In the genomic region with DNA sequence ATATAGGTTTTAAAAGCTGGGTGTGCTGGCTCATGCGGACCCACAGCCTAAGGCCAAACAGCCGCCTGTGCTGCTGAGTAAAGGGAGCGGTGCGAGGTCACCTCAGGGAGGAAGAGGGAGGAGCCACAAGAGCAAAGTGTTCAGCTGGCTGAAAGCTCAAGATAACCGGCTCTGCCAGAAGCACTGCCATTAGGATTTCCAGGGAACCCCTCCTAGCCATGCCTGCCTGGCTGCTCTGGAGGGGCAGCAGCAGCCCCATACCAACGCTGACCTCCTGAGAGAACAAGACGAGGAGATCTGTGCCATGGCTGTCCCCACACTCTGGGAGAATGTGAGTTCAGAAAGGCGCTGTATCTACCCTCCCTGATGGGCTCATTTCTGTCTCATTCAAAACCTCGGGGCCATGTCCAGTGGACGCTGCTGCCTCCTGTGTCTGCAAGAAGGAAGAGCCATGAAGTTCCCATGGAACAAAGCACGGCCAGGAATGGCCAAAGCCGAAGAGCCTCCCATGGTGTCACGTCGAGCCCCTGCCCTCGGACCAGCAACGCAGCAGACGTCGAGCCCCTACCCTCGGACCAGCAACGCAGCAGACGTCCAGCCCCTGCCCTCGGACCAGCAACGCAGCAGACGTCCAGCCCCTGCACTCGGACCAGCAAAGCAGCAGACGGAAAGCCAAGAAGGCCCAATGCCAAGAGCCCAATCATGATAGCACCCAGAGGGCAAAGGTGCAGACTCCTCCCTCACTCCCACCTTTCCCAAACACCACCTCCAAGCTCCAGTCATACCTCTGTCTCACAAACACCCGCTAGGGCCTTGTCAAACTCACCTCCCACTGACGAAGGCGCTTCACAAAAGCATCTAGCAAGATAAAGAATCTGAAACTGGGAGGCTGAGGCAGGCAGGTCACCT, we compare ENCODE assay signal across 8 cellular contexts.
DNase-seq lines count a peak whose midpoint lies in the region; ATAC-seq and TF ChIP-seq lines count a peak whose summit lies in the region.

No MANE protein-coding gene starts in this region.

- H3K27ac ChIP-seq in GM23338 (ENCODE audit: low read depth) (peak overlapping the region; percentile 86), SJCRH30 (no peak overlapping the region), neuronal stem cell (replicated peaks; ENCODE audit: low read length) (peak overlapping the region; percentile 15), osteoblast (ENCODE audit: low read depth, low read length) (no peak overlapping the region), uterus (no peak overlapping the region)

- no peak overlapping the region for H3K4ac ChIP-seq in neuronal stem cell (ENCODE audit: low read length)

- peaks cover 42% of the 10 kb centered on the region for H3K79me1 ChIP-seq in neuronal stem cell (ENCODE audit: low read depth, low read length)

- WGBS in neuronal stem cell (ENCODE audit: extremely low coverage in 2 of 2, insufficient read length in 2 of 2, insufficient replicate concordance in 1 of 2), 2 donors = no CpG with 5 or more reads among the region's 29 CpGs

- H3K9ac ChIP-seq in neuronal stem cell (ENCODE audit: low read depth, low read length, poor library complexity) = peak overlapping the region; percentile 78

- H2BK15ac ChIP-seq in neuronal stem cell (ENCODE audit: low read length) = no peak overlapping the region

- peaks cover 100% of the 10 kb centered on the region for H3K79me2 ChIP-seq in GM23338 (replicated peaks; ENCODE audit: insufficient read depth)
- H3K79me2 ChIP-seq in osteoblast (ENCODE audit: insufficient read depth, low read length) = peaks cover 98% of the 10 kb centered on the region

- peaks cover 12% of the 10 kb centered on the region for H3K27me3 Mint-ChIP-seq in GM23338 (ENCODE audit: insufficient read depth, low read depth, poor library complexity)

- no peak overlapping the region for H2BK120ac ChIP-seq in neuronal stem cell (ENCODE audit: low read depth, low read length)

- H2AFZ ChIP-seq in GM23338 (no peak overlapping the region), neuronal stem cell (ENCODE audit: low read length) (no peak overlapping the region), osteoblast (ENCODE audit: low read length) (no peak overlapping the region)

- H3K18ac ChIP-seq in neuronal stem cell (ENCODE audit: low read length) = peak overlapping the region; percentile 71

- H3K4me3 ChIP-seq in GM23338 (no peak overlapping the region), SJCRH30 (no peak overlapping the region), neuronal stem cell (ENCODE audit: low read length in 2 of 2) (no peak overlapping the region), osteoblast (ENCODE audit: insufficient read depth, low read length) (no peak overlapping the region), uterus (no peak overlapping the region)

- H3K4me2 ChIP-seq in GM23338 = peak overlapping the region; percentile 60; the same call in 1 of the 2 replicates
- H3K4me2 ChIP-seq in neuronal stem cell (ENCODE audit: insufficient read depth, low read length, poor library complexity, severe bottlenecking) = peak overlapping the region; percentile 25
- H3K4me2 ChIP-seq in osteoblast (ENCODE audit: insufficient read depth, low read length) = no peak overlapping the region

- H2AK5ac ChIP-seq in neuronal stem cell (ENCODE audit: low read depth, low read length) = peak overlapping the region; percentile 70

- ATAC-seq in GM23338 (peak; percentile 74), GM19467 (IDR thresholded peaks at IDR 0.05; ENCODE audit: unreplicated experiment) (no peak), GM18498 (IDR thresholded peaks at IDR 0.05; ENCODE audit: unreplicated experiment) (no peak)

- H3K14ac ChIP-seq in neuronal stem cell (ENCODE audit: low read length) = peak overlapping the region; percentile 2

- H4K20me1 ChIP-seq in GM23338 (replicated peaks; ENCODE audit: insufficient read depth) (peaks cover 75% of the 10 kb centered on the region), osteoblast (ENCODE audit: insufficient read depth, low read length) (peaks cover 83% of the 10 kb centered on the region)

- H3K4me1 Mint-ChIP-seq in GM23338 = peaks cover 74% of the 10 kb centered on the region

- no peak for TF ChIP-seq POLR2A in uterus (IDR thresholded peaks at IDR 0.05)

- H3K4me1 ChIP-seq in GM23338 (ENCODE audit: insufficient read depth) = peaks cover 42% of the 10 kb centered on the region
- no peaks in the 10 kb centered on the region for H3K4me1 ChIP-seq in SJCRH30
- peaks cover 19% of the 10 kb centered on the region in 2 donors for H3K4me1 ChIP-seq in neuronal stem cell (ENCODE audit: control insufficient read depth in 2 of 2, insufficient read depth in 1 of 2, low read depth in 1 of 2, low read length in 2 of 2)
- no peaks in the 10 kb centered on the region for H3K4me1 ChIP-seq in osteoblast (ENCODE audit: insufficient read depth, low read length)
- peaks cover 0 to 14% of the 10 kb centered on the region in 2 donors for H3K4me1 ChIP-seq in uterus

- no peaks in the 10 kb centered on the region for H3K36me3 Mint-ChIP-seq in GM23338 (ENCODE audit: low read depth)

- no peaks in the 10 kb centered on the region for H3K9me2 ChIP-seq in GM23338 (ENCODE audit: insufficient read depth)

- no peaks in the 10 kb centered on the region; the same call in 1 of the 3 replicates for H3K9me3 Mint-ChIP-seq in GM23338

- peak overlapping the region; percentile 86 for H3K27ac Mint-ChIP-seq in GM23338

- no peaks in the 10 kb centered on the region for H3K36me3 ChIP-seq in GM23338 (ENCODE audit: insufficient read depth)
- 0 out of 2 replicates have a peak, but pooled peaks cover 4% of the 10 kb centered on the region for H3K36me3 ChIP-seq in SJCRH30
- H3K36me3 ChIP-seq in neuronal stem cell (replicated peaks in 1 of 2; ENCODE audit: control insufficient read depth in 2 of 2, insufficient read depth in 2 of 2, low read length in 2 of 2) = peaks cover 0 to 16% of the 10 kb centered on the region in 2 donors
- H3K36me3 ChIP-seq in osteoblast (ENCODE audit: insufficient read depth, low read length) = no peaks in the 10 kb centered on the region
- H3K36me3 ChIP-seq in uterus = no peaks in the 10 kb centered on the region

- no peak overlapping the region for H3K4me3 Mint-ChIP-seq in GM23338

- peak in 1 of 2 experiments; percentile 28; a peak in 3 of 4 replicates for TF ChIP-seq CTCF in GM23338 (conservative IDR thresholded peaks at IDR 0.05; ENCODE audit: low read depth in 2 of 2)
- TF ChIP-seq CTCF in osteoblast (IDR thresholded peaks at IDR 0.05; ENCODE audit: extremely low read depth, low read depth, low read length) = no peak
- TF ChIP-seq CTCF in uterus (IDR thresholded peaks at IDR 0.05) = no peak

- intact Hi-C loops in uterus (cut with DNase I; ENCODE audit: low total_unique reads) = no loop called here

- H2BK5ac ChIP-seq in neuronal stem cell (ENCODE audit: low read length) = no peak overlapping the region

- H3F3A ChIP-seq in GM23338 (replicated peaks; ENCODE audit: low read depth) = peaks cover 2% of the 10 kb centered on the region; the same call in 1 of the 2 replicates

- H2BK12ac ChIP-seq in neuronal stem cell (ENCODE audit: low read length) = no peak overlapping the region

- H3K23ac ChIP-seq in neuronal stem cell (ENCODE audit: low read depth, low read length, poor library complexity) = peak overlapping the region; percentile 93

- no peaks in the 10 kb centered on the region for H3K27me3 ChIP-seq in GM23338 (ENCODE audit: insufficient read depth)
- no peaks in the 10 kb centered on the region for H3K27me3 ChIP-seq in SJCRH30
- no peaks in the 10 kb centered on the region for H3K27me3 ChIP-seq in neuronal stem cell (ENCODE audit: control insufficient read depth in 3 of 3, insufficient read depth in 3 of 3, low read depth in 1 of 3, low read length in 3 of 3)
- no peaks in the 10 kb centered on the region for H3K27me3 ChIP-seq in osteoblast (ENCODE audit: insufficient read depth, low read length)
- no peaks in the 10 kb centered on the region for H3K27me3 ChIP-seq in uterus

- no peak overlapping the region for H4K8ac ChIP-seq in neuronal stem cell (ENCODE audit: low read depth, low read length)

- H3K9me3 ChIP-seq in SJCRH30 (replicated peaks) = no peaks in the 10 kb centered on the region
- H3K9me3 ChIP-seq in neuronal stem cell (replicated peaks in 1 of 2; ENCODE audit: control insufficient read depth in 2 of 2, insufficient read depth in 1 of 2, low read depth in 1 of 2, low read length in 2 of 2) = no peaks in the 10 kb centered on the region
- H3K9me3 ChIP-seq in osteoblast (ENCODE audit: low read depth, low read length) = no peaks in the 10 kb centered on the region
- no peaks in the 10 kb centered on the region for H3K9me3 ChIP-seq in uterus

- peak; percentile 79 for DNase-seq in GM23338 (ENCODE audit: low spot score)
- peak; percentile 53 to 59 for DNase-seq in SJCRH30
- peak; percentile 38 for DNase-seq in epidermal melanocyte (ENCODE audit: insufficient read length, low spot score)
- no peak for DNase-seq in neuronal stem cell (ENCODE audit: low spot score)
- no peak for DNase-seq in osteoblast (ENCODE audit: insufficient read length, low spot score, missing footprints)
- DNase-seq in uterus = no peak

- H4K91ac ChIP-seq in neuronal stem cell (ENCODE audit: low read depth, low read length, poor library complexity) = no peak overlapping the region

TF ChIP-seq in GM23338, 12 proteins besides CTCF, POLR2A, EP300 and RAD21:
- TF ChIP-seq STAT1 (IDR thresholded peaks at IDR 0.05; ENCODE audit: unreplicated experiment) (no peak), POLR2AphosphoS5 (IDR thresholded peaks at IDR 0.05; ENCODE audit: low read depth) (no peak)

Comparison
In these comparisons a context has a peak if more than half of its experiments do, and no peak if none do; other contexts are left out.
1. DNase-seq: peak in GM23338 (single experiment), SJCRH30 (2 of 2) and epidermal melanocyte (single experiment); none in neuronal stem cell (single experiment), osteoblast (single experiment) and uterus (0 of 2).
2. H3K27ac ChIP-seq: peak in GM23338 (single experiment) and neuronal stem cell (single experiment); none in SJCRH30 (single experiment), osteoblast (single experiment) and uterus (0 of 2).